Comparison of ENCODE assay signal across 31 cellular contexts in the genomic region with DNA sequence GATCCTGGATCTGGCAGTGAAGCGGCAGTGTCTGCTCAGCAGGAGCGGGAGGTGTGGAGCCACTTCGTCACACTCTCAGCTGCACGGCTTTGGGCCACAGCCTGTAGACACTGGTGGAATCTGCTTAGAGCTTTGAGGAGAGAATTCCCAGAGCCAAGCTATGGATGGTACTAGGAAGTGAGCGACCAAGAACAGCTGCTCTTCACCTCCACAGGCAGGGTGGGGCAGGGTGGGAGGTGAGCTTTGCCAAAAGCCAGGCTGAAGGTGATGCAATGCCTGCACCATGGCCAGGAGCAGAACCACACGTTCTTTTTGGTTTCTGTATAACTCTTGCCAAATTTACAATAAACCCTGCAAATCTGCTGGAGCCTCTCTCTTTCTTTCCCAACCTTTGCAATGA.
"Had no signal": no experiment of that assay in that cellular context is flagged by ENCODE, and none has a peak within 500 bp of the region (broad histone marks: within the 10 kb centered on the region; RNA-seq: fewer than 3 reads in every experiment).

No MANE protein-coding gene starts in this region.

- H3K27ac ChIP-seq: esophagus squamous epithelium, gastrocnemius medialis, left ventricle myocardium inferior, pancreas, prostate gland, tibial artery had no signal

- H3K4me1 Mint-ChIP-seq: activated CD4-positive, alpha-beta T cell treated with anti-CD3 and anti-CD28 coated beads for 36 hours; activated CD8-positive, alpha-beta memory T cell treated with anti-CD3 and anti-CD28 coated beads, Interleukin-2, amount 10 ng/mL, durations not matched to agents 7 days and 5 days; central memory CD8-positive, alpha-beta T cell; mesothelial cell of epicardium; naive thymus-derived CD4-positive, alpha-beta T cell; stimulated activated memory B cell treated with anti-CD40 and anti-IgM and Interleukin-4, amounts not matched to agents 10 μg/mL and 1 μg/mL and 100 μg/mL, for 72 hours; stimulated activated naive CD8-positive, alpha-beta T cell treated with anti-CD3 and anti-CD28 coated beads, Interleukin-15, amount 100 ng/mL, for 72 hours had no signal

- H3K9me3 ChIP-seq: esophagus squamous epithelium, gastrocnemius medialis, left ventricle myocardium inferior, pancreas, prostate gland, tibial artery had no signal

- H3K27ac Mint-ChIP-seq: activated CD4-positive, alpha-beta T cell treated with anti-CD3 and anti-CD28 coated beads for 36 hours; activated CD8-positive, alpha-beta memory T cell treated with anti-CD3 and anti-CD28 coated beads, Interleukin-2, amount 10 ng/mL, durations not matched to agents 7 days and 5 days; activated CD8-positive, alpha-beta T cell treated with anti-CD3 and anti-CD28 coated beads, Interleukin-2, amount 10 ng/mL, durations not matched to agents 7 days and 5 days; activated naive CD4-positive, alpha-beta T cell treated with anti-CD3 and anti-CD28 coated beads, Interleukin-2, amount 50 U/mL, for 72 hours; activated T-helper 2 cell treated with anti-CD3 and anti-CD28 coated beads, Interferon-gamma antibody, Interleukin-2, Interleukin-4, amounts not matched to agents 10 μg/mL and 5 μg/mL and 100 μg/mL, durations not matched to agents 14 hours and 24 hours and 36 hours; mesothelial cell of epicardium; naive thymus-derived CD4-positive, alpha-beta T cell; stimulated activated memory B cell treated with anti-CD40 and anti-IgM and Interleukin-4, amounts not matched to agents 10 μg/mL and 1 μg/mL and 100 μg/mL, for 72 hours; stimulated activated naive CD8-positive, alpha-beta T cell treated with anti-CD3 and anti-CD28 coated beads, Interleukin-15, amount 100 ng/mL, for 72 hours had no signal

- FAIRE-seq: bronchial epithelial cell, colon, islet of Langerhans, pancreas had no signal

- ATAC-seq: activated CD4-positive, alpha-beta T cell treated with anti-CD3 and anti-CD28 coated beads for 36 hours; activated CD8-positive, alpha-beta memory T cell treated with anti-CD3 and anti-CD28 coated beads, Interleukin-2, amount 10 ng/mL, durations not matched to agents 7 days and 5 days; activated CD8-positive, alpha-beta T cell treated with anti-CD3 and anti-CD28 coated beads, Interleukin-2, amount 10 ng/mL, durations not matched to agents 7 days and 5 days; activated naive CD4-positive, alpha-beta T cell treated with anti-CD3 and anti-CD28 coated beads, Interleukin-2, amount 50 U/mL, for 72 hours; gastrocnemius medialis; naive thymus-derived CD4-positive, alpha-beta T cell; pancreas; stimulated activated memory B cell treated with anti-CD40 and anti-IgM and Interleukin-4, amounts not matched to agents 10 μg/mL and 1 μg/mL and 100 μg/mL, for 72 hours; stimulated activated naive CD8-positive, alpha-beta T cell treated with anti-CD3 and anti-CD28 coated beads, Interleukin-15, amount 100 ng/mL, for 72 hours had no signal

- H3K9me3 Mint-ChIP-seq: activated naive CD4-positive, alpha-beta T cell treated with anti-CD3 and anti-CD28 coated beads, Interleukin-2, amount 50 U/mL, for 72 hours; activated T-helper 2 cell treated with anti-CD3 and anti-CD28 coated beads, Interferon-gamma antibody, Interleukin-2, Interleukin-4, amounts not matched to agents 10 μg/mL and 5 μg/mL and 100 μg/mL, durations not matched to agents 14 hours and 24 hours and 36 hours; central memory CD8-positive, alpha-beta T cell; naive thymus-derived CD4-positive, alpha-beta T cell; stimulated activated memory B cell treated with anti-CD40 and anti-IgM and Interleukin-4, amounts not matched to agents 10 μg/mL and 1 μg/mL and 100 μg/mL, for 72 hours; stimulated activated naive CD8-positive, alpha-beta T cell treated with anti-CD3 and anti-CD28 coated beads, Interleukin-15, amount 100 ng/mL, for 72 hours had no signal

- H3K4me1 ChIP-seq: esophagus squamous epithelium, left ventricle myocardium inferior, pancreas, prostate gland had no signal

- H3K4me3 Mint-ChIP-seq: activated CD4-positive, alpha-beta T cell treated with anti-CD3 and anti-CD28 coated beads for 36 hours; activated CD8-positive, alpha-beta memory T cell treated with anti-CD3 and anti-CD28 coated beads, Interleukin-2, amount 10 ng/mL, durations not matched to agents 7 days and 5 days; activated CD8-positive, alpha-beta T cell treated with anti-CD3 and anti-CD28 coated beads, Interleukin-2, amount 10 ng/mL, durations not matched to agents 7 days and 5 days; central memory CD8-positive, alpha-beta T cell; mesothelial cell of epicardium; naive thymus-derived CD4-positive, alpha-beta T cell; stimulated activated memory B cell treated with anti-CD40 and anti-IgM and Interleukin-4, amounts not matched to agents 10 μg/mL and 1 μg/mL and 100 μg/mL, for 72 hours; stimulated activated naive CD8-positive, alpha-beta T cell treated with anti-CD3 and anti-CD28 coated beads, Interleukin-15, amount 100 ng/mL, for 72 hours had no signal

- H3K4me3 ChIP-seq: esophagus squamous epithelium, gastrocnemius medialis, left ventricle myocardium inferior, pancreas, prostate gland, smooth muscle cell, tibial artery had no signal

- H3K4me2 ChIP-seq: smooth muscle cell had no signal

- H3K27me3 ChIP-seq: esophagus squamous epithelium, pancreas, tibial artery had no signal

- DNase-seq: activated CD4-positive, alpha-beta T cell treated with anti-CD3 and anti-CD28 coated beads for 36 hours; activated CD4-positive, CD25-positive, alpha-beta regulatory T cell; activated CD8-positive, alpha-beta memory T cell treated with anti-CD3 and anti-CD28 coated beads, Interleukin-2, amount 10 ng/mL, durations not matched to agents 7 days and 5 days; activated CD8-positive, alpha-beta T cell treated with anti-CD3 and anti-CD28 coated beads, Interleukin-2, amount 10 ng/mL, durations not matched to agents 7 days and 5 days; activated naive CD4-positive, alpha-beta T cell; activated T-cell treated with anti-CD3 and anti-CD28 coated beads, Interleukin-2, amount 50 U/mL, for 48 hours; anterior cingulate cortex; effector CD4-positive, alpha-beta T cell; esophagus squamous epithelium; gastrocnemius medialis; glutamatergic neuron; left ventricle myocardium inferior; naive thymus-derived CD4-positive, alpha-beta T cell; nucleus accumbens; pancreas; stimulated activated CD4-positive, alpha-beta T cell treated with anti-CD3 and anti-CD28 coated beads, Interleukin-1b, Interleukin-23, amount 100 ng/mL, for 48 hours; stimulated activated CD4-positive, alpha-beta T cell treated with anti-CD3 and anti-CD28 coated beads, Interleukin-4, amount 100 ng/mL, for 4 hours; stimulated activated CD8-positive, alpha-beta memory T cell treated with anti-CD3 and anti-CD28 coated beads, Interleukin-4, amount 100 ng/mL, for 48 hours; stimulated activated naive CD8-positive, alpha-beta T cell treated with anti-CD3 and anti-CD28 coated beads, Interleukin-15, amount 100 ng/mL, for 72 hours; substantia nigra; tibial artery had no signal

- H3K27me3 Mint-ChIP-seq: activated CD8-positive, alpha-beta memory T cell treated with anti-CD3 and anti-CD28 coated beads, Interleukin-2, amount 10 ng/mL, durations not matched to agents 7 days and 5 days; stimulated activated memory B cell treated with anti-CD40 and anti-IgM and Interleukin-4, amounts not matched to agents 10 μg/mL and 1 μg/mL and 100 μg/mL, for 72 hours had no signal

- H3K36me3 ChIP-seq: esophagus squamous epithelium, gastrocnemius medialis, left ventricle myocardium inferior, pancreas, prostate gland, tibial artery had no signal

- H3K36me3 Mint-ChIP-seq: activated CD8-positive, alpha-beta memory T cell treated with anti-CD3 and anti-CD28 coated beads, Interleukin-2, amount 10 ng/mL, durations not matched to agents 7 days and 5 days; activated naive CD4-positive, alpha-beta T cell treated with anti-CD3 and anti-CD28 coated beads, Interleukin-2, amount 50 U/mL, for 72 hours; mesothelial cell of epicardium; naive thymus-derived CD4-positive, alpha-beta T cell; stimulated activated memory B cell treated with anti-CD40 and anti-IgM and Interleukin-4, amounts not matched to agents 10 μg/mL and 1 μg/mL and 100 μg/mL, for 72 hours had no signal
